Comparison of ENCODE assay signal across 10 cellular contexts in genomic region chr16:54282923-54283734, GRCh38. TPM values are rescaled to one million over a fixed set of nuclear protein-coding genes. Genes with fewer than 3 reads are reported as not detected.
A peak's percentile ranks its signal among the peaks of the same experiment; 100 is the strongest.
DNase-seq lines count a peak whose midpoint lies in the region; ATAC-seq, FAIRE-seq and TF ChIP-seq lines count a peak whose summit lies in the region.
"Had no signal": no experiment of that assay in that cellular context is flagged by ENCODE, and none has a peak within 500 bp of the region (broad histone marks: within the 10 kb centered on the region; RNA-seq: fewer than 3 reads in every experiment).

No MANE protein-coding gene starts in this region.

- peak overlapping the region; percentile 91 for H3K27ac ChIP-seq in DND-41 (ENCODE audit: low read length)
- no peak overlapping the region for H3K27ac ChIP-seq in ectodermal cell (ENCODE audit: insufficient read depth, low read depth, low read length, poor library complexity, severe bottlenecking)

- H3K9me3 ChIP-seq in DND-41 (ENCODE audit: insufficient read depth, low read length, severe bottlenecking) (no peaks in the 10 kb centered on the region), ectodermal cell (ENCODE audit: control insufficient read depth, low read length) (no peaks in the 10 kb centered on the region)

- H3K4me3 ChIP-seq in DND-41 (ENCODE audit: low read depth in 1 of 2, low read length in 2 of 2) (peak overlapping the region; percentile 45 to 71; a peak in 3 of 4 replicates), ectodermal cell (ENCODE audit: insufficient read depth, low read depth, low read length) (peak overlapping the region; percentile 80)

- peak overlapping the region; percentile 99 for H3K9ac ChIP-seq in DND-41 (ENCODE audit: low read depth, low read length)

- peak overlapping the region; percentile 75 for H3K4me2 ChIP-seq in DND-41 (ENCODE audit: insufficient read depth, low read length)

- TF ChIP-seq CTCF in DND-41 (IDR thresholded peaks at IDR 0.05; ENCODE audit: borderline replicate concordance, extremely low read depth, low read length, poor library complexity, severe bottlenecking), result no peak
- no peak for TF ChIP-seq CTCF in nephron (IDR thresholded peaks at IDR 0.05; ENCODE audit: unreplicated experiment in 3 of 3)

- H2AFZ ChIP-seq in DND-41 (ENCODE audit: low read depth, low read length), result no peak overlapping the region

- 5 to 6% methylated on average over 34 to 35 of the region's 37 CpGs for WGBS in ectodermal cell, 2 experiments

- peaks cover 93% of the 10 kb centered on the region for H3K27me3 Mint-ChIP-seq in nephron (ENCODE audit: low read depth)

- peaks cover 74% of the 10 kb centered on the region for H3K4me1 ChIP-seq in DND-41 (ENCODE audit: insufficient read depth, low read length)
- peaks cover 5% of the 10 kb centered on the region for H3K4me1 ChIP-seq in ectodermal cell (ENCODE audit: control insufficient read depth, insufficient read depth, low read length)

- H3K36me3 Mint-ChIP-seq in nephron (ENCODE audit: low read depth), result peaks cover 21% of the 10 kb centered on the region

- H3K27me3 ChIP-seq in DND-41 (ENCODE audit: insufficient read depth, low read length, poor library complexity), result no peaks in the 10 kb centered on the region
- H3K27me3 ChIP-seq in ectodermal cell (ENCODE audit: control insufficient read depth, insufficient read depth, low read length, poor library complexity, severe bottlenecking), result peaks cover 73% of the 10 kb centered on the region

- ATAC-seq in DND-41 (ENCODE audit: insufficient read depth, low read depth) (no peak), esophagus mucosa (no peak)

- peak; percentile 37 for DNase-seq in DND-41
- peak; percentile 10 to 58 for DNase-seq in Kasumi-1 (lab: John Stamatoyannopoulos, UW)
- no peak for DNase-seq in RCC 7860 (ENCODE audit: low spot score)
- DNase-seq in GM19239 (ENCODE audit: insufficient read length, low spot score), result no peak
- DNase-seq: NCI-H1092 treated with DMSO at 0.1 percent for 48 hours had no signal

- peak overlapping the region; percentile 79 to 98 (median 80) for H3K4me3 Mint-ChIP-seq in nephron

- no peaks in the 10 kb centered on the region for H3K9me3 Mint-ChIP-seq in nephron
- H3K9me3 Mint-ChIP-seq: dendritic cell treated with granulocyte-macrophage colony-stimulating factor and Interleukin-4, amounts not matched to agents 40 ng/mL and 50 ng/mL, for 4 days had no signal

- no peak for FAIRE-seq in RCC 7860 (lab: Jason Lieb, UNC)
- no peak for FAIRE-seq in GM19239 (lab: Jason Lieb, UNC)
- FAIRE-seq: islet of Langerhans had no signal

- H3K27ac Mint-ChIP-seq in nephron, result peak overlapping the region in 1 of 3 experiments; percentile 83
- H3K27ac Mint-ChIP-seq: dendritic cell treated with granulocyte-macrophage colony-stimulating factor and Interleukin-4, amounts not matched to agents 40 ng/mL and 50 ng/mL, for 4 days had no signal

- peaks cover 22% of the 10 kb centered on the region for H3K4me1 Mint-ChIP-seq in nephron

- H3K79me2 ChIP-seq in DND-41 (ENCODE audit: insufficient read depth, low read length), result peaks cover 60% of the 10 kb centered on the region

- H3K36me3 ChIP-seq in DND-41 (ENCODE audit: insufficient read depth, low read length) (peaks cover 52% of the 10 kb centered on the region), ectodermal cell (ENCODE audit: control insufficient read depth, insufficient read depth, low read length) (no peaks in the 10 kb centered on the region)

- H4K20me1 ChIP-seq in DND-41 (ENCODE audit: insufficient read depth, low read length), result peaks cover 31% of the 10 kb centered on the region

RNA-seq across cellular contexts. Expression of gene IRX3, which starts 3.5 kb away (rescaled TPM):
- polyA plus RNA-seq in ectodermal cell (2013, experiment 1 of 4), result 38.6 TPM
- 42.1 TPM for polyA plus RNA-seq in ectodermal cell (2013, experiment 2 of 4)
- polyA plus RNA-seq in ectodermal cell (2013, experiment 3 of 4), result 51.7 TPM
- polyA plus RNA-seq in ectodermal cell (2013, experiment 4 of 4), result 56.5 TPM
- total RNA-seq in esophagus mucosa, result 38.9 TPM

Comparison
In these comparisons a context has a peak if more than half of its experiments do, and no peak if none do; other contexts are left out.
1. DNase-seq: peak in DND-41 (single experiment) and Kasumi-1 (2 of 2); none in RCC 7860 (single experiment) and GM19239 (single experiment).